Comparison of ENCODE assay signal across 8 cellular contexts in the genomic region with DNA sequence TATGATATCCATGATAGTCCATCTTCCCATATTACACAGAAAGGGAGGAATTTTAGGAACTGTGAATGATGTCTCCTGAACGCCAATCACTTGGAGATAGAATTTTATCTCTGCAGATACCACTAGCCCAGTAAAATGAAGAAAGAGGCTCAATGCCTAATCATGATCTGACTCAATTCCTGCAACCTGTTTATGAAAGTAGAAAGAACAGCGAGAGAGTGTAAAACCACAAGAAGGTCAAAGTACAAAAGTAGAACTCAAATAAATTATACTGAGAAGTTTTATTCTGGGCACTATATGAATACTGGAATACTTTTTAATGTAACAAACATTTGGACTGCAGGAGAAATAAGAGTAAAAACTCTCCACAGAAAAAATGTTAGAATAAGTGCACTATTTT.
"Had no signal": no experiment of that assay in that cellular context is flagged by ENCODE, and none has a peak within 500 bp of the region (broad histone marks: within the 10 kb centered on the region; RNA-seq: fewer than 3 reads in every experiment).

No MANE protein-coding gene starts in this region.

- H3K9ac ChIP-seq: GM23248 had no signal

- ATAC-seq: HCT116, HepG2 had no signal

- H3K36me3 ChIP-seq: HAP-1 had no signal

- DNase-seq: GM23248, GOT3, H7, HFFc6 had no signal

- H3K27ac ChIP-seq: GM23248, HL-60 had no signal

- H2AFZ ChIP-seq: GM23248 had no signal

- H3K4me1 ChIP-seq: HAP-1 had no signal

- H3K9me3 ChIP-seq: HAP-1 had no signal

- FAIRE-seq: HepG2 had no signal

- H3K4me3 ChIP-seq: GM23248, HAP-1 had no signal
